ENCODE assay signal across 1 cellular context in the genomic region with DNA sequence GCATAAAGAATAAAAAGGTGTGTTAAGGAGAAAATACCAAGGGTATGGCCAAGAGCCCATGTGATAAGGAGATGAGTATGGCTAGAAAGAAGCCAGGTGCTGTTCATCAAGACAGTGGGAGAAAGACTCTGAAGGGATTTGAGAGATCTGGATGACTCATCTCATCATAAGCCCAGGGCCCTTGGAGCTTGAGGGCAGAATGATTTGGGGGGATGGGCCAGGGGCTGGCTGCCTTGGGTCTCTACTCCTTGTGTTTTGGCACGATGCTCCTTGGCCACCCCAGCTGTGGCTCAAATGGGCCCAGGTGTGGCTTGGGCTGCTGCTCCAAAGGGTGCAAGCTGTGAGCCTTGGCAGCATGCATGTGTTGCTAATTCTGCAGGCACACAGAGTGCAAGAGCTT.
A peak's percentile ranks its signal among the peaks of the same experiment; 100 is the strongest.
TF ChIP-seq lines count a peak whose summit lies in the region.

No MANE protein-coding gene starts in this region.

TF ChIP-seq in IMR-90, 13 proteins besides CTCF, POLR2A, EP300 and RAD21 (continued from another document):
- peak; percentile 39; the same call in 1 of the 2 replicates for TF ChIP-seq FOS (IDR thresholded peaks at IDR 0.05; ENCODE audit: low read depth, low read length)
